7 cellular contexts compared by ENCODE assay signal in genomic region chr1:174215766-174216165, GRCh38.
"Had no signal": no experiment of that assay in that cellular context is flagged by ENCODE, and none has a peak within 500 bp of the region (broad histone marks: within the 10 kb centered on the region; RNA-seq: fewer than 3 reads in every experiment).

No MANE protein-coding gene starts in this region.

- H3K4me3 ChIP-seq: GM23338 had no signal

- ATAC-seq: GM23338, HepG2 had no signal

- DNase-seq: H9, HCEC 1CT, HFFc6, KBM-7 had no signal

- H3K4me1 Mint-ChIP-seq: GM23338, H9 had no signal

- H3K4me3 Mint-ChIP-seq: GM23338, H9, HFFc6 had no signal

- H3K9me3 Mint-ChIP-seq: H9, HFFc6 had no signal

- H3K27ac Mint-ChIP-seq: GM23338, H9, HFFc6 had no signal

- H3K27ac ChIP-seq: HL-60 had no signal
